Comparison of ENCODE assay signal across 23 cellular contexts in genomic region chr13:113850722-113851479, GRCh38. TPM values are rescaled to one million over a fixed set of nuclear protein-coding genes. Genes with fewer than 3 reads are reported as not detected.
DNase-seq lines count a peak whose midpoint lies in the region; ATAC-seq, FAIRE-seq and TF ChIP-seq lines count a peak whose summit lies in the region.
"Had no signal": no experiment of that assay in that cellular context is flagged by ENCODE, and none has a peak within 500 bp of the region (broad histone marks: within the 10 kb centered on the region; RNA-seq: fewer than 3 reads in every experiment).

No MANE protein-coding gene starts in this region.

- H3K27ac ChIP-seq in HCT116 (ENCODE audit: low read depth, low read length) = no peak overlapping the region
- no peak overlapping the region for H3K27ac ChIP-seq in Panc1 (ENCODE audit: low read length)
- no peak overlapping the region for H3K27ac ChIP-seq in K562 (ENCODE audit: extremely low read depth, low read depth, low read length)
- H3K27ac ChIP-seq in testis = peak overlapping the region; percentile 8 to 64
- H3K27ac ChIP-seq: BLaER1 treated with 17β-estradiol and CSF1 and Interleukin-3, amounts not matched to agents 10 nM and 100 nM had no signal

- no peak overlapping the region for H3K4me3 Mint-ChIP-seq in activated T-cell treated with anti-CD3 and anti-CD28 coated beads, Interleukin-2, amount 50 U/mL, for 24 hours
- H3K4me3 Mint-ChIP-seq: CD4-positive, alpha-beta memory T cell had no signal

- no peak overlapping the region for H3K4me3 ChIP-seq in HCT116 (replicated peaks in 1 of 2; ENCODE audit: low read depth in 1 of 2, low read length in 2 of 2)
- no peak overlapping the region for H3K4me3 ChIP-seq in Panc1 (ENCODE audit: low read depth in 2 of 2, low read length in 2 of 2)
- H3K4me3 ChIP-seq in K562 = no peak overlapping the region
- H3K4me3 ChIP-seq in testis = no peak overlapping the region
- H3K4me3 ChIP-seq: BLaER1 treated with 17β-estradiol and CSF1 and Interleukin-3, amounts not matched to agents 10 nM and 100 nM; MG63; PC-9 had no signal

- no peaks in the 10 kb centered on the region for H3K9me3 Mint-ChIP-seq in activated T-cell treated with anti-CD3 and anti-CD28 coated beads, Interleukin-2, amount 50 U/mL, for 24 hours

- no peak for DNase-seq in HCT116 (ENCODE audit: low read depth, low spot score)
- DNase-seq in Panc1 (ENCODE audit: low read depth, low spot score) = no peak
- DNase-seq in K562 (ENCODE audit: extremely low read depth in 1 of 4, low spot score in 3 of 4) = no peak
- peak; percentile 8 for DNase-seq in testis
- DNase-seq in GOT3 (lab: John Stamatoyannopoulos, UW) = no peak
- no peak for DNase-seq in activated T-cell treated with anti-CD3 and anti-CD28 coated beads, Interleukin-2, amount 50 U/mL, for 24 hours
- DNase-seq: AML-193; Caco-2; CD4-positive, alpha-beta memory T cell; GF-D8; KG1; MG63; NCI-H2029; NCI-H446 treated with DMSO at 0.1 percent for 48 hours; NCI-H82; PC-9; SHP77 treated with DMSO at 0.1 percent for 48 hours had no signal

- H3K4me2 ChIP-seq in HCT116 (ENCODE audit: low read length) = no peak overlapping the region
- no peak overlapping the region for H3K4me2 ChIP-seq in K562 (ENCODE audit: insufficient read depth, low read length)

- ATAC-seq in HCT116 = no peak
- ATAC-seq in Panc1 = no peak
- ATAC-seq in K562 = no peak
- ATAC-seq in activated CD4-positive, CD25-positive, alpha-beta regulatory T cell treated with anti-CD3 and anti-CD28 coated beads, Interleukin-2, amount 50 U/mL, for 24 hours = no peak

- no peak for TF ChIP-seq CTCF in HCT116 (IDR thresholded peaks at IDR 0.05 in 2 of 3, conservative IDR thresholded peaks at IDR 0.05 in 1 of 3; ENCODE audit: borderline replicate concordance in 1 of 3, insufficient read depth in 1 of 3, low read depth in 2 of 3, low read length in 2 of 3)
- no peak for TF ChIP-seq CTCF in Panc1 (IDR thresholded peaks at IDR 0.05)
- TF ChIP-seq CTCF in K562 (IDR thresholded peaks at IDR 0.05 in 2 of 3, conservative IDR thresholded peaks at IDR 0.05 in 1 of 3; ENCODE audit: insufficient read depth in 2 of 3, low read depth in 1 of 3, low read length in 3 of 3) = no peak
- TF ChIP-seq CTCF in testis (IDR thresholded peaks at IDR 0.05) = no peak

- H2AFZ ChIP-seq in HCT116 (ENCODE audit: low read depth, low read length, poor library complexity, severe bottlenecking) = no peak overlapping the region
- no peak overlapping the region for H2AFZ ChIP-seq in K562 (ENCODE audit: low read depth, low read length)
- H2AFZ ChIP-seq: PC-9 had no signal

- WGBS in K562 (ENCODE audit: insufficient coverage, low coverage, missing lambda C conversion rate) = 72% methylated on average over 3 of the region's 3 CpGs
- 89 to 97% methylated on average over 3 of the region's 3 CpGs for WGBS in testis, 2 donors

- H3K9me3 ChIP-seq in HCT116 (ENCODE audit: control insufficient read depth in 1 of 2, insufficient read depth in 1 of 2, low read depth in 1 of 2, low read length in 2 of 2) (no peaks in the 10 kb centered on the region), Panc1 (ENCODE audit: control insufficient read depth, insufficient read depth, low read depth, low read length) (no peaks in the 10 kb centered on the region), K562 (replicated peaks; ENCODE audit: control insufficient read depth, insufficient read depth, low read depth, low read length) (no peaks in the 10 kb centered on the region), testis (no peaks in the 10 kb centered on the region)
- H3K9me3 ChIP-seq: Caco-2 had no signal

- no peaks in the 10 kb centered on the region for H3K9me2 ChIP-seq in HCT116 (ENCODE audit: insufficient read depth)

- H3K36me3 ChIP-seq in HCT116 (ENCODE audit: control insufficient read depth in 1 of 2, insufficient read depth in 2 of 2, low read length in 2 of 2) (peaks cover 0 to 12% of the 10 kb centered on the region in 2 experiments; a peak in 2 of 4 replicates), Panc1 (ENCODE audit: control insufficient read depth, insufficient read depth, low read length) (no peaks in the 10 kb centered on the region), K562 (ENCODE audit: control insufficient read depth, insufficient read depth, low read length) (no peaks in the 10 kb centered on the region), testis (ENCODE audit: low read depth, missing control alignments) (no peaks in the 10 kb centered on the region)

- H3K27ac Mint-ChIP-seq in activated T-cell treated with anti-CD3 and anti-CD28 coated beads, Interleukin-2, amount 50 U/mL, for 24 hours = no peak overlapping the region
- H3K27ac Mint-ChIP-seq: CD4-positive, alpha-beta memory T cell had no signal

- CTCF ChIA-PET in HCT116 (lab: Charles Lee) = no interaction called here
- CTCF ChIA-PET in Panc1 (lab: Charles Lee) = no interaction called here
- CTCF ChIA-PET in K562 (lab: Yijun Ruan, JAX; ENCODE audit: low intra/inter-chr PET ratio) = no interaction called here

- peaks cover 20% of the 10 kb centered on the region for H3K27me3 Mint-ChIP-seq in activated T-cell treated with anti-CD3 and anti-CD28 coated beads, Interleukin-2, amount 50 U/mL, for 24 hours

- H3K9ac ChIP-seq in HCT116 (ENCODE audit: low read length) (no peak overlapping the region), K562 (ENCODE audit: insufficient read depth in 1 of 2, low read depth in 2 of 2, low read length in 2 of 2) (no peak overlapping the region)
- H3K9ac ChIP-seq: BLaER1 treated with 17β-estradiol and CSF1 and Interleukin-3, amounts not matched to agents 10 nM and 100 nM had no signal

- H3K79me2 ChIP-seq in HCT116 (ENCODE audit: insufficient read depth, low read length) = peaks cover 92% of the 10 kb centered on the region
- H3K79me2 ChIP-seq in K562 (ENCODE audit: control insufficient read depth, insufficient read depth, low read length) = peaks cover 11% of the 10 kb centered on the region; the same call in 2 of the 3 replicates

- H3K27me3 ChIP-seq in HCT116 (ENCODE audit: insufficient read depth, low read length) = no peaks in the 10 kb centered on the region
- no peaks in the 10 kb centered on the region for H3K27me3 ChIP-seq in Panc1 (ENCODE audit: control insufficient read depth, insufficient read depth, low read length)
- H3K27me3 ChIP-seq in K562 (ENCODE audit: control insufficient read depth in 2 of 2, insufficient read depth in 2 of 2, low read length in 2 of 2) = no peaks in the 10 kb centered on the region
- no peaks in the 10 kb centered on the region for H3K27me3 ChIP-seq in testis
- H3K27me3 ChIP-seq: MG63 had no signal

- H3K36me3 Mint-ChIP-seq in activated T-cell treated with anti-CD3 and anti-CD28 coated beads, Interleukin-2, amount 50 U/mL, for 24 hours (ENCODE audit: low read depth) = no peaks in the 10 kb centered on the region
- H3K36me3 Mint-ChIP-seq: CD4-positive, alpha-beta memory T cell had no signal

- H3K4me1 ChIP-seq in HCT116 (ENCODE audit: control insufficient read depth in 1 of 2, insufficient read depth in 2 of 2, low read length in 2 of 2) (peaks cover 13 to 25% of the 10 kb centered on the region in 2 experiments), Panc1 (ENCODE audit: control insufficient read depth, insufficient read depth, low read length) (no peaks in the 10 kb centered on the region; the same call in 1 of the 2 replicates), K562 (replicated peaks in 1 of 2; ENCODE audit: control insufficient read depth in 2 of 2, insufficient read depth in 2 of 2, low read length in 2 of 2) (peaks cover 24 to 47% of the 10 kb centered on the region in 2 experiments), testis (peaks cover 61% of the 10 kb centered on the region)

- no peaks in the 10 kb centered on the region for H4K20me1 ChIP-seq in HCT116 (ENCODE audit: insufficient read depth)
- no peaks in the 10 kb centered on the region for H4K20me1 ChIP-seq in K562 (replicated peaks; ENCODE audit: control insufficient read depth, insufficient read depth, low read length)

- POLR2A ChIA-PET in HCT116 (lab: Charles Lee) (no interaction called here), Panc1 (lab: Charles Lee) (no interaction called here), K562 (lab: Yijun Ruan, JAX) (no interaction called here)

- peaks cover 27% of the 10 kb centered on the region for H3K4me1 Mint-ChIP-seq in activated T-cell treated with anti-CD3 and anti-CD28 coated beads, Interleukin-2, amount 50 U/mL, for 24 hours (ENCODE audit: low read depth)

- H3K9me1 ChIP-seq in K562 (ENCODE audit: control insufficient read depth, insufficient read depth, low read length) = no peaks in the 10 kb centered on the region

- TF ChIP-seq RAD21 in HCT116 (IDR thresholded peaks at IDR 0.05; ENCODE audit: low read depth) = no peak
- TF ChIP-seq RAD21 in K562 (CRISPR knock-in tag; conservative IDR thresholded peaks at IDR 0.05 in 1 of 2, IDR thresholded peaks at IDR 0.05 in 1 of 2) = no peak

- intact Hi-C loops in HCT116 (cut with micrococcal nuclease) (no loop called here), Panc1 (cut with micrococcal nuclease; ENCODE audit: unreplicated experiment) (no loop called here), K562 (cut with micrococcal nuclease) (no loop called here), testis (cut with DNase I; ENCODE audit: low total_unique reads) (no loop called here)

- FAIRE-seq in K562 (lab: Jason Lieb, UNC) = no peak
- FAIRE-seq: A204.1, GM12892, GM19239, H54 had no signal

- BruUV-seq in HCT116 (replicated peaks; lab: Mats Ljungman, UMichigan) = TSS peak; percentile 25
- TSS peak; percentile 44 for BruUV-seq in Panc1 (replicated peaks; lab: Mats Ljungman, UMichigan)
- no TSS peak for BruUV-seq in K562 (replicated peaks; lab: Mats Ljungman, UMichigan)

- TF ChIP-seq EP300 in K562 (IDR thresholded peaks at IDR 0.05; ENCODE audit: low read length) = no peak

- no peak for TF ChIP-seq POLR2A in HCT116 (IDR thresholded peaks at IDR 0.05; ENCODE audit: borderline replicate concordance, extremely low read depth, insufficient read depth, insufficient read length)
- no peak for TF ChIP-seq POLR2A in K562 (conservative IDR thresholded peaks at IDR 0.05)
- TF ChIP-seq POLR2A in testis (IDR thresholded peaks at IDR 0.05) = no peak

- in situ Hi-C loops in Panc1 (cut with HindIII; ENCODE audit: low pct_unique_long_range_greater_than_20kb, low sequenced_read_pairs) (no loop called here), K562 (cut with MboI) (no loop called here)

- RAD21 ChIA-PET in HCT116 (lab: Charles Lee; ENCODE audit: low non-redundant PET in 1 of 2, low total read pairs in 2 of 2, uncharacterized antibody in 2 of 2, unreplicated experiment in 2 of 2) = no interaction called here

RNA-seq across cellular contexts. Expression of gene GAS6, which starts 13.0 kb away (rescaled TPM):
- total RNA-seq in HCT116 (2021; ENCODE audit: unreplicated experiment) (49.4 TPM), Panc1 (2021; ENCODE audit: unreplicated experiment) (28.1 TPM), K562 (2014; rRNA removed) (8.4 and 8.8 TPM in 2 replicates), K562 (2014; rRNA removed; fragmentation: Illumina TruSeq; extraction: Trizol) (0.99 and 1.7 TPM in 2 replicates), K562 (2015; rRNA removed; fragmentation: Illumina TruSeq; extraction: Trizol) (4.2 and 4.6 TPM in 2 replicates), K562 (2021) (9.6 and 9.7 TPM in 2 replicates), testis (100 to 1,000 TPM; 416 to 575 TPM)
- polyA plus RNA-seq in HCT116 (2012) = 48.8 and 55.5 TPM in 2 replicates
- polyA plus RNA-seq in Panc1 (2012; ENCODE audit: insufficient read length) = 27.9 TPM
- total RNA-seq in K562 (2011; cell fraction: chromatin; rRNA removed; ENCODE audit: low replicate concordance) = 18.0 and 37.2 TPM in 2 replicates
- 25.2 and 27.5 TPM in 2 replicates for total RNA-seq in K562 (2011; cell fraction: nucleolus; rRNA removed)
- total RNA-seq in K562 (2011; cell fraction: nucleoplasm; rRNA removed) = 19.7 and 20.2 TPM in 2 replicates
- polyA plus RNA-seq in K562 (2011; rRNA removed) (4.9 and 8.8 TPM in 2 replicates), K562 (2014; fragmentation: Illumina TruSeq; extraction: Trizol) (4.4 and 6.1 TPM in 2 replicates), K562 (2014; fragmentation: Nextera tagmentation; extraction: Ambion mirVana) (under 1 TPM in 1 of 2 experiments, not detected in 1; 0.14 TPM), K562 (2014; rRNA removed) (9.7 and 10.9 TPM in 2 replicates), testis (ENCODE audit: insufficient read depth, low read depth, low replicate concordance) (193 TPM)
- 9.4 and 10.6 TPM in 2 replicates for polyA plus RNA-seq in K562 (2011; cell fraction: cytosol; rRNA removed)
- 24.5 and 26.4 TPM in 2 replicates for polyA plus RNA-seq in K562 (2011; cell fraction: nucleus; rRNA removed)
- polyA plus RNA-seq in K562 (2012) = 10.4 and 26.9 TPM in 2 replicates
- polyA minus RNA-seq in K562 (2011; rRNA and poly(A)+ RNA removed) = 2.0 and 2.2 TPM in 2 replicates
- 2.3 and 4.6 TPM in 2 replicates for polyA minus RNA-seq in K562 (2011; cell fraction: cytosol; rRNA and poly(A)+ RNA removed)
- polyA minus RNA-seq in K562 (2011; cell fraction: nucleus; rRNA and poly(A)+ RNA removed) = 2.8 and 4.3 TPM in 2 replicates

Comparison
In these comparisons a context has a peak if more than half of its experiments do, and no peak if none do; other contexts are left out.
1. H3K27ac ChIP-seq: peak in testis (2 of 2); none in HCT116 (single experiment), Panc1 (single experiment) and K562 (single experiment).
2. Of the 22 proteins assayed by ChIP-seq in both K562 and HCT116: peak only in K562: EGR1 and ZBTB33; only in HCT116: none; in both: none; in neither: 20.